In the genomic region with DNA sequence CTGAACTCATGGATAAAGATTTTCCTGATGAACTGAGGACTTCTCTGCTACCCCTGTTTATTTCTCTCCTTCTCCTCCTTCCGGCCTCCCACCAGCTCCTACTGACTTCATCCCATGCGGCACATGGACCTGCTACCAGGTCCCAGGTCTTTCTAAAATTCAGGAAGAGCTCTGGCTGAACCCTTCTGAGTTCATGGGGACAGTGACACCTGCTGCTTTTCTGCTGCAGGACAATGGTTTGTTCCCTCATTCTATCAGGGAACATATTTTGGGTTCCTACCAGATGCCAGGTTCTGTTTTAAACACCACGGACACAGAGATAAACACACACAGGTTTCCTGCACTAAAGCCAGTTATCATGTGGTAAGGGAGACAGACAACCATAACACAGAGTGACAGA, we compare ENCODE assay signal across 1 cellular context.
TF ChIP-seq lines count a peak whose summit lies in the region.

No MANE protein-coding gene starts in this region.

TF ChIP-seq in HCT116, 20 proteins besides CTCF, POLR2A, EP300 and RAD21 (continued from another document):
- TF ChIP-seq REST (IDR thresholded peaks at IDR 0.05; ENCODE audit: low read depth) (no peak), SP1 (IDR thresholded peaks at IDR 0.05; ENCODE audit: low read depth) (no peak), YY1 (IDR thresholded peaks at IDR 0.05; ENCODE audit: extremely low read depth, insufficient replicate concordance, low read depth, low read length) (no peak), ZFX (IDR thresholded peaks at IDR 0.05) (no peak), POLR2AphosphoS5 (IDR thresholded peaks at IDR 0.05; ENCODE audit: low read depth, low read length) (no peak), FOSL1 (IDR thresholded peaks at IDR 0.05; ENCODE audit: low read depth) (no peak), EZH2phosphoT487 (IDR thresholded peaks at IDR 0.05; ENCODE audit: borderline replicate concordance) (no peak), TCF7L2 (IDR thresholded peaks at IDR 0.05; ENCODE audit: borderline replicate concordance, extremely low read depth, insufficient read depth, insufficient read length) (no peak), ZNF274 (IDR thresholded peaks at IDR 0.05; ENCODE audit: low read depth, low read length) (no peak), EZH2 (IDR thresholded peaks at IDR 0.05) (no peak), JUND (IDR thresholded peaks at IDR 0.05) (no peak)
- TF ChIP-seq, protein P1, sequence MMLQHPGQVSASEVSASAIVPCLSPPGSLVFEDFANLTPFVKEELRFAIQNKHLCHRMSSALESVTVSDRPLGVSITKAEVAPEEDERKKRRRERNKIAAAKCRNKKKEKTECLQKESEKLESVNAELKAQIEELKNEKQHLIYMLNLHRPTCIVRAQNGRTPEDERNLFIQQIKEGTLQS (IDR thresholded peaks at IDR 0.05), result no peak
